In the genomic region with DNA sequence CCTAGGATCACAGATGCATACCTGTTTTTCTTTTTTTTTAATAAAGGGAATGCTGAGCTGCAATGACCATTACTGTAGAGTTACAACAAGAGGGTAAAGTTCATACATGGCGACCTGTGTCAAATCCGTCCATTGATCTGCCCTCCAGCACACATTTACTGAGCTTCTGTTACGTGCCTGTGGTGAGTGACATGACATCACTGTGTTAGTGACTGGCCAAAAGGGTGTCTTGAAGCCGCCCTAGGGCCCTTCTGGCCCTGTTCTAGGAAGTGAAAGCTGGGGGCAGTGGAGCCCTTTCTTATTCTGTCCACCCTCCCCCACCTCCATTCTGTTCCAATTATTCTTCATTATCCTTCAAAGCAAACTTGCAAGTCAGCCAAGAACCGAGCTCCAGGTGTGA, we compare ENCODE assay signal across 1 cellular context.
TF ChIP-seq lines count a peak whose summit lies in the region.

No MANE protein-coding gene starts in this region.

TF ChIP-seq in HepG2, 621 proteins besides CTCF, POLR2A, EP300 and RAD21 (continued from another document):
- TF ChIP-seq ZNF605 (CRISPR knock-in tag; IDR thresholded peaks at IDR 0.05): 0 out of 2 replicates have a peak, but pooled peaks have one; percentile 30
- TF ChIP-seq RBM22 (optimal IDR thresholded peaks at IDR 0.05; ENCODE audit: low read length): no peak
- TF ChIP-seq, protein P1, sequence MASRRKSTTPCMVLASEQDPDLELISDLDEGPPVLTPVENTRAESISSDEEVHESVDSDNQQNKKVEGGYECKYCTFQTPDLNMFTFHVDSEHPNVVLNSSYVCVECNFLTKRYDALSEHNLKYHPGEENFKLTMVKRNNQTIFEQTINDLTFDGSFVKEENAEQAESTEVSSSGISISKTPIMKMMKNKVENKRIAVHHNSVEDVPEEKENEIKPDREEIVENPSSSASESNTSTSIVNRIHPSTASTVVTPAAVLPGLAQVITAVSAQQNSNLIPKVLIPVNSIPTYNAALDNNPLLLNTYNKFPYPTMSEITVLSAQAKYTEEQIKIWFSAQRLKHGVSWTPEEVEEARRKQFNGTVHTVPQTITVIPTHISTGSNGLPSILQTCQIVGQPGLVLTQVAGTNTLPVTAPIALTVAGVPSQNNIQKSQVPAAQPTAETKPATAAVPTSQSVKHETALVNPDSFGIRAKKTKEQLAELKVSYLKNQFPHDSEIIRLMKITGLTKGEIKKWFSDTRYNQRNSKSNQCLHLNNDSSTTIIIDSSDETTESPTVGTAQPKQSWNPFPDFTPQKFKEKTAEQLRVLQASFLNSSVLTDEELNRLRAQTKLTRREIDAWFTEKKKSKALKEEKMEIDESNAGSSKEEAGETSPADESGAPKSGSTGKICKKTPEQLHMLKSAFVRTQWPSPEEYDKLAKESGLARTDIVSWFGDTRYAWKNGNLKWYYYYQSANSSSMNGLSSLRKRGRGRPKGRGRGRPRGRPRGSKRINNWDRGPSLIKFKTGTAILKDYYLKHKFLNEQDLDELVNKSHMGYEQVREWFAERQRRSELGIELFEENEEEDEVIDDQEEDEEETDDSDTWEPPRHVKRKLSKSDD (CRISPR knock-in tag; IDR thresholded peaks at IDR 0.05; ENCODE audit: low read depth): 0 out of 2 replicates have a peak, but pooled peaks have one; percentile 48
- no peak for TF ChIP-seq ZBTB8A (CRISPR knock-in tag; IDR thresholded peaks at IDR 0.05; ENCODE audit: borderline replicate concordance, low read depth)
- no peak for TF ChIP-seq NFE2L1 (CRISPR knock-in tag; IDR thresholded peaks at IDR 0.05; ENCODE audit: borderline replicate concordance)
